In the genomic region with DNA sequence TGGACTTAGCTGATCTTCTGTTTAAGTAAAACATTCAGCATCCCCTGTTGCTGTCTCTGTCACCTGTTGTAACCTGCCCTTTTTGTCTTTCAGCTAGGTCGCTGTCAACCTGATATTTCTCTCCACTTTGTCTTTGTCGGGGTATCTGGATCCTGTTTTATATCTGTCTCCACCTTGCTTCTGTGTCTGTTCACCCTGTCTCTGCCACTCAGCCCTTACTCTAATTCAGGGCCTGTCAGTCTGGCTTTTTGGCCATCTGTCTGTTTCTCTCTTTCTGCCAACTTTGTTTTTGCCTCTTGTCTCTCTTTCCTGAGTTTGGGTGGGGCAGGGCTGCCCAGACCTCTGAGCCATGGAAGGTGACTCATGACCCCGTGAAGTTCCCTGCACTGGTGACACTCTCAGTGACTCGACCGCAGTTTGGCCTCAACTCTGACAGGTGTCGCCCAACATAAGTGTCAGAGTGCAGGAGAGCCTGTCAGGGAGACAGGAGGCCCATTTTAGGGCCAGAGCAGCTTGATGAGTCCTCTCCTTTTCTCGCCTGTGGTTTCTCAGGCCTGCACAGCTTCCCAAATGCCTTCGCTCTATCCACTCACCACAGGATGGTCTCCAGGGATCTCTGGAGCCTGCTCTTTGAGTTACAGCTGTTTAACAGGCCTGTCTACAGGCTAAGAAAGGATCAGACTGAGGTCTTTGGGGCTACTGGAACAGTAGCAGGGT, we compare ENCODE assay signal across 1 cellular context.
TF ChIP-seq lines count a peak whose summit lies in the region.

No MANE protein-coding gene starts in this region.

TF ChIP-seq in K562, 482 proteins besides CTCF, POLR2A, EP300 and RAD21 (continued from another document and continues in another):
- no peak for TF ChIP-seq GTF2E2 (tag; IDR thresholded peaks at IDR 0.05)
- TF ChIP-seq KHSRP (IDR thresholded peaks at IDR 0.05): no peak; the same call in 1 of the 2 replicates
- TF ChIP-seq FOXA1 (IDR thresholded peaks at IDR 0.05; ENCODE audit: borderline replicate concordance): no peak
- 0 out of 4 replicates have a peak, but pooled peaks of 1 of the 2 experiments have one; percentile 8 for TF ChIP-seq FOXA3 (CRISPR knock-in tag; conservative IDR thresholded peaks at IDR 0.05 in 1 of 2, IDR thresholded peaks at IDR 0.05 in 1 of 2)
- TF ChIP-seq, protein P1, sequence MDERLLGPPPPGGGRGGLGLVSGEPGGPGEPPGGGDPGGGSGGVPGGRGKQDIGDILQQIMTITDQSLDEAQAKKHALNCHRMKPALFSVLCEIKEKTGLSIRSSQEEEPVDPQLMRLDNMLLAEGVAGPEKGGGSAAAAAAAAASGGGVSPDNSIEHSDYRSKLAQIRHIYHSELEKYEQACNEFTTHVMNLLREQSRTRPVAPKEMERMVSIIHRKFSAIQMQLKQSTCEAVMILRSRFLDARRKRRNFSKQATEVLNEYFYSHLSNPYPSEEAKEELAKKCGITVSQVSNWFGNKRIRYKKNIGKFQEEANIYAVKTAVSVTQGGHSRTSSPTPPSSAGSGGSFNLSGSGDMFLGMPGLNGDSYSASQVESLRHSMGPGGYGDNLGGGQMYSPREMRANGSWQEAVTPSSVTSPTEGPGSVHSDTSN (CRISPR knock-in tag; IDR thresholded peaks at IDR 0.05; ENCODE audit: low read depth): peak; percentile 51; the same call in 1 of the 2 replicates
- TF ChIP-seq, protein P1 (tag; conservative IDR thresholded peaks at IDR 0.05; ENCODE audit: low read depth): peak; percentile 68
- no peak; the same call in 1 of the 2 replicates for TF ChIP-seq KLF6 (CRISPR knock-in tag; IDR thresholded peaks at IDR 0.05; ENCODE audit: borderline replicate concordance)
- TF ChIP-seq, protein P2, sequence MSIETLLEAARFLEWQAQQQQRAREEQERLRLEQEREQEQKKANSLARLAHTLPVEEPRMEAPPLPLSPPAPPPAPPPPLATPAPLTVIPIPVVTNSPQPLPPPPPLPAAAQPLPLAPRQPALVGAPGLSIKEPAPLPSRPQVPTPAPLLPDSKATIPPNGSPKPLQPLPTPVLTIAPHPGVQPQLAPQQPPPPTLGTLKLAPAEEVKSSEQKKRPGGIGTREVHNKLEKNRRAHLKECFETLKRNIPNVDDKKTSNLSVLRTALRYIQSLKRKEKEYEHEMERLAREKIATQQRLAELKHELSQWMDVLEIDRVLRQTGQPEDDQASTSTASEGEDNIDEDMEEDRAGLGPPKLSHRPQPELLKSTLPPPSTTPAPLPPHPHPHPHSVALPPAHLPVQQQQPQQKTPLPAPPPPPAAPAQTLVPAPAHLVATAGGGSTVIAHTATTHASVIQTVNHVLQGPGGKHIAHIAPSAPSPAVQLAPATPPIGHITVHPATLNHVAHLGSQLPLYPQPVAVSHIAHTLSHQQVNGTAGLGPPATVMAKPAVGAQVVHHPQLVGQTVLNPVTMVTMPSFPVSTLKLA (conservative IDR thresholded peaks at IDR 0.05): peak; percentile 49 to 73; a peak in 3 of 4 replicates
- TF ChIP-seq ZNF354B (CRISPR knock-in tag; IDR thresholded peaks at IDR 0.05): no peak
- no peak for TF ChIP-seq SETDB1 (IDR thresholded peaks at IDR 0.05; ENCODE audit: low read length)
- TF ChIP-seq, protein P3, sequence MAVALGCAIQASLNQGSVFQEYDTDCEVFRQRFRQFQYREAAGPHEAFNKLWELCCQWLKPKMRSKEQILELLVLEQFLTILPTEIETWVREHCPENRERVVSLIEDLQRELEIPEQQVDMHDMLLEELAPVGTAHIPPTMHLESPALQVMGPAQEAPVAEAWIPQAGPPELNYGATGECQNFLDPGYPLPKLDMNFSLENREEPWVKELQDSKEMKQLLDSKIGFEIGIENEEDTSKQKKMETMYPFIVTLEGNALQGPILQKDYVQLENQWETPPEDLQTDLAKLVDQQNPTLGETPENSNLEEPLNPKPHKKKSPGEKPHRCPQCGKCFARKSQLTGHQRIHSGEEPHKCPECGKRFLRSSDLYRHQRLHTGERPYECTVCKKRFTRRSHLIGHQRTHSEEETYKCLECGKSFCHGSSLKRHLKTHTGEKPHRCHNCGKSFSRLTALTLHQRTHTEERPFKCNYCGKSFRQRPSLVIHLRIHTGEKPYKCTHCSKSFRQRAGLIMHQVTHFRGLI (CRISPR knock-in tag; IDR thresholded peaks at IDR 0.05): no peak
- TF ChIP-seq, protein P4, sequence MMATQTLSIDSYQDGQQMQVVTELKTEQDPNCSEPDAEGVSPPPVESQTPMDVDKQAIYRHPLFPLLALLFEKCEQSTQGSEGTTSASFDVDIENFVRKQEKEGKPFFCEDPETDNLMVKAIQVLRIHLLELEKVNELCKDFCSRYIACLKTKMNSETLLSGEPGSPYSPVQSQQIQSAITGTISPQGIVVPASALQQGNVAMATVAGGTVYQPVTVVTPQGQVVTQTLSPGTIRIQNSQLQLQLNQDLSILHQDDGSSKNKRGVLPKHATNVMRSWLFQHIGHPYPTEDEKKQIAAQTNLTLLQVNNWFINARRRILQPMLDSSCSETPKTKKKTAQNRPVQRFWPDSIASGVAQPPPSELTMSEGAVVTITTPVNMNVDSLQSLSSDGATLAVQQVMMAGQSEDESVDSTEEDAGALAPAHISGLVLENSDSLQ (IDR thresholded peaks at IDR 0.05): peak; percentile 92
- no peak for TF ChIP-seq HMG20B (CRISPR knock-in tag; IDR thresholded peaks at IDR 0.05)
- no peak for TF ChIP-seq PML (IDR thresholded peaks at IDR 0.05; ENCODE audit: low read length)
- no peak for TF ChIP-seq POLR3A (IDR thresholded peaks at IDR 0.05; ENCODE audit: borderline replicate concordance, extremely low read depth, insufficient read depth, insufficient read length)
- no peak for TF ChIP-seq RBM17 (IDR thresholded peaks at IDR 0.05; ENCODE audit: borderline replicate concordance, low read depth, low read length)
- peak; percentile 95 for TF ChIP-seq JUND (IDR thresholded peaks at IDR 0.05; ENCODE audit: borderline replicate concordance, low read depth, low read length)
- peak; percentile 91; the same call in 2 of the 3 replicates for TF ChIP-seq JUND (tag; IDR thresholded peaks at IDR 0.05; ENCODE audit: borderline replicate concordance, low read depth, low read length)
- no peak for TF ChIP-seq HDAC2 (IDR thresholded peaks at IDR 0.05)
- TF ChIP-seq, protein P5, sequence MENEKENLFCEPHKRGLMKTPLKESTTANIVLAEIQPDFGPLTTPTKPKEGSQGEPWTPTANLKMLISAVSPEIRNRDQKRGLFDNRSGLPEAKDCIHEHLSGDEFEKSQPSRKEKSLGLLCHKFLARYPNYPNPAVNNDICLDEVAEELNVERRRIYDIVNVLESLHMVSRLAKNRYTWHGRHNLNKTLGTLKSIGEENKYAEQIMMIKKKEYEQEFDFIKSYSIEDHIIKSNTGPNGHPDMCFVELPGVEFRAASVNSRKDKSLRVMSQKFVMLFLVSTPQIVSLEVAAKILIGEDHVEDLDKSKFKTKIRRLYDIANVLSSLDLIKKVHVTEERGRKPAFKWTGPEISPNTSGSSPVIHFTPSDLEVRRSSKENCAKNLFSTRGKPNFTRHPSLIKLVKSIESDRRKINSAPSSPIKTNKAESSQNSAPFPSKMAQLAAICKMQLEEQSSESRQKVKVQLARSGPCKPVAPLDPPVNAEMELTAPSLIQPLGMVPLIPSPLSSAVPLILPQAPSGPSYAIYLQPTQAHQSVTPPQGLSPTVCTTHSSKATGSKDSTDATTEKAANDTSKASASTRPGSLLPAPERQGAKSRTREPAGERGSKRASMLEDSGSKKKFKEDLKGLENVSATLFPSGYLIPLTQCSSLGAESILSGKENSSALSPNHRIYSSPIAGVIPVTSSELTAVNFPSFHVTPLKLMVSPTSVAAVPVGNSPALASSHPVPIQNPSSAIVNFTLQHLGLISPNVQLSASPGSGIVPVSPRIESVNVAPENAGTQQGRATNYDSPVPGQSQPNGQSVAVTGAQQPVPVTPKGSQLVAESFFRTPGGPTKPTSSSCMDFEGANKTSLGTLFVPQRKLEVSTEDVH (IDR thresholded peaks at IDR 0.05; ENCODE audit: low read depth, partially characterized antibody): peak; percentile 18
- TF ChIP-seq, protein P6, sequence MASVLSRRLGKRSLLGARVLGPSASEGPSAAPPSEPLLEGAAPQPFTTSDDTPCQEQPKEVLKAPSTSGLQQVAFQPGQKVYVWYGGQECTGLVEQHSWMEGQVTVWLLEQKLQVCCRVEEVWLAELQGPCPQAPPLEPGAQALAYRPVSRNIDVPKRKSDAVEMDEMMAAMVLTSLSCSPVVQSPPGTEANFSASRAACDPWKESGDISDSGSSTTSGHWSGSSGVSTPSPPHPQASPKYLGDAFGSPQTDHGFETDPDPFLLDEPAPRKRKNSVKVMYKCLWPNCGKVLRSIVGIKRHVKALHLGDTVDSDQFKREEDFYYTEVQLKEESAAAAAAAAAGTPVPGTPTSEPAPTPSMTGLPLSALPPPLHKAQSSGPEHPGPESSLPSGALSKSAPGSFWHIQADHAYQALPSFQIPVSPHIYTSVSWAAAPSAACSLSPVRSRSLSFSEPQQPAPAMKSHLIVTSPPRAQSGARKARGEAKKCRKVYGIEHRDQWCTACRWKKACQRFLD (CRISPR knock-in tag; IDR thresholded peaks at IDR 0.05): no peak
- no peak for TF ChIP-seq ZNF444 (CRISPR knock-in tag; IDR thresholded peaks at IDR 0.05)
- TF ChIP-seq TAF1 (IDR thresholded peaks at IDR 0.05; ENCODE audit: control insufficient read depth, extremely low read depth, insufficient read depth, low read length, severe bottlenecking): no peak
- TF ChIP-seq FUS (optimal IDR thresholded peaks at IDR 0.05; ENCODE audit: low read depth, low read length): no peak
- peak; percentile 58 for TF ChIP-seq SMARCA4 (IDR thresholded peaks at IDR 0.05)
- no peak for TF ChIP-seq POU5F1 (IDR thresholded peaks at IDR 0.05; ENCODE audit: borderline replicate concordance, low read depth, low read length, partially characterized antibody)
- TF ChIP-seq TSC22D4 (tag; IDR thresholded peaks at IDR 0.05): no peak
- no peak for TF ChIP-seq ZFP36 (IDR thresholded peaks at IDR 0.05; ENCODE audit: low read depth, low read length, partially characterized antibody)
- no peak for TF ChIP-seq SRSF1 (IDR thresholded peaks at IDR 0.05; ENCODE audit: low read depth, low read length)
- no peak for TF ChIP-seq ETV5 (CRISPR knock-in tag; IDR thresholded peaks at IDR 0.05; ENCODE audit: low read depth)
- TF ChIP-seq ELF4 (CRISPR knock-in tag; IDR thresholded peaks at IDR 0.05): peak; percentile 64; the same call in 1 of the 2 replicates
- no peak for TF ChIP-seq CXXC5 (CRISPR knock-in tag; IDR thresholded peaks at IDR 0.05)
- no peak for TF ChIP-seq CHCHD3 (CRISPR knock-in tag; IDR thresholded peaks at IDR 0.05)
- TF ChIP-seq FOSL1 (tag; conservative IDR thresholded peaks at IDR 0.05): peak; percentile 95
- TF ChIP-seq PTRF (tag; IDR thresholded peaks at IDR 0.05): no peak
- TF ChIP-seq, protein P7, sequence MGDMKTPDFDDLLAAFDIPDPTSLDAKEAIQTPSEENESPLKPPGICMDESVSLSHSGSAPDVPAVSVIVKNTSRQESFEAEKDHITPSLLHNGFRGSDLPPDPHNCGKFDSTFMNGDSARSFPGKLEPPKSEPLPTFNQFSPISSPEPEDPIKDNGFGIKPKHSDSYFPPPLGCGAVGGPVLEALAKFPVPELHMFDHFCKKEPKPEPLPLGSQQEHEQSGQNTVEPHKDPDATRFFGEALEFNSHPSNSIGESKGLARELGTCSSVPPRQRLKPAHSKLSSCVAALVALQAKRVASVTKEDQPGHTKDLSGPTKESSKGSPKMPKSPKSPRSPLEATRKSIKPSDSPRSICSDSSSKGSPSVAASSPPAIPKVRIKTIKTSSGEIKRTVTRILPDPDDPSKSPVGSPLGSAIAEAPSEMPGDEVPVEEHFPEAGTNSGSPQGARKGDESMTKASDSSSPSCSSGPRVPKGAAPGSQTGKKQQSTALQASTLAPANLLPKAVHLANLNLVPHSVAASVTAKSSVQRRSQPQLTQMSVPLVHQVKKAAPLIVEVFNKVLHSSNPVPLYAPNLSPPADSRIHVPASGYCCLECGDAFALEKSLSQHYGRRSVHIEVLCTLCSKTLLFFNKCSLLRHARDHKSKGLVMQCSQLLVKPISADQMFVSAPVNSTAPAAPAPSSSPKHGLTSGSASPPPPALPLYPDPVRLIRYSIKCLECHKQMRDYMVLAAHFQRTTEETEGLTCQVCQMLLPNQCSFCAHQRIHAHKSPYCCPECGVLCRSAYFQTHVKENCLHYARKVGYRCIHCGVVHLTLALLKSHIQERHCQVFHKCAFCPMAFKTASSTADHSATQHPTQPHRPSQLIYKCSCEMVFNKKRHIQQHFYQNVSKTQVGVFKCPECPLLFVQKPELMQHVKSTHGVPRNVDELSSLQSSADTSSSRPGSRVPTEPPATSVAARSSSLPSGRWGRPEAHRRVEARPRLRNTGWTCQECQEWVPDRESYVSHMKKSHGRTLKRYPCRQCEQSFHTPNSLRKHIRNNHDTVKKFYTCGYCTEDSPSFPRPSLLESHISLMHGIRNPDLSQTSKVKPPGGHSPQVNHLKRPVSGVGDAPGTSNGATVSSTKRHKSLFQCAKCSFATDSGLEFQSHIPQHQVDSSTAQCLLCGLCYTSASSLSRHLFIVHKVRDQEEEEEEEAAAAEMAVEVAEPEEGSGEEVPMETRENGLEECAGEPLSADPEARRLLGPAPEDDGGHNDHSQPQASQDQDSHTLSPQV (IDR thresholded peaks at IDR 0.05): no peak
- TF ChIP-seq, protein P8, sequence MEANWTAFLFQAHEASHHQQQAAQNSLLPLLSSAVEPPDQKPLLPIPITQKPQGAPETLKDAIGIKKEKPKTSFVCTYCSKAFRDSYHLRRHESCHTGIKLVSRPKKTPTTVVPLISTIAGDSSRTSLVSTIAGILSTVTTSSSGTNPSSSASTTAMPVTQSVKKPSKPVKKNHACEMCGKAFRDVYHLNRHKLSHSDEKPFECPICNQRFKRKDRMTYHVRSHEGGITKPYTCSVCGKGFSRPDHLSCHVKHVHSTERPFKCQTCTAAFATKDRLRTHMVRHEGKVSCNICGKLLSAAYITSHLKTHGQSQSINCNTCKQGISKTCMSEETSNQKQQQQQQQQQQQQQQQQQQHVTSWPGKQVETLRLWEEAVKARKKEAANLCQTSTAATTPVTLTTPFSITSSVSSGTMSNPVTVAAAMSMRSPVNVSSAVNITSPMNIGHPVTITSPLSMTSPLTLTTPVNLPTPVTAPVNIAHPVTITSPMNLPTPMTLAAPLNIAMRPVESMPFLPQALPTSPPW (CRISPR knock-in tag; IDR thresholded peaks at IDR 0.05): peak; percentile 50; the same call in 1 of the 2 replicates
- peak; percentile 58 for TF ChIP-seq SAP30 (IDR thresholded peaks at IDR 0.05; ENCODE audit: borderline replicate concordance, insufficient read depth, low read depth, low read length, poor library complexity, severe bottlenecking)
- TF ChIP-seq TOE1 (IDR thresholded peaks at IDR 0.05; ENCODE audit: borderline replicate concordance): peak; percentile 26; the same call in 1 of the 2 replicates
- no peak for TF ChIP-seq TOE1 (CRISPR knock-in tag; IDR thresholded peaks at IDR 0.05; ENCODE audit: borderline replicate concordance, low read depth)
